In the genomic region with DNA sequence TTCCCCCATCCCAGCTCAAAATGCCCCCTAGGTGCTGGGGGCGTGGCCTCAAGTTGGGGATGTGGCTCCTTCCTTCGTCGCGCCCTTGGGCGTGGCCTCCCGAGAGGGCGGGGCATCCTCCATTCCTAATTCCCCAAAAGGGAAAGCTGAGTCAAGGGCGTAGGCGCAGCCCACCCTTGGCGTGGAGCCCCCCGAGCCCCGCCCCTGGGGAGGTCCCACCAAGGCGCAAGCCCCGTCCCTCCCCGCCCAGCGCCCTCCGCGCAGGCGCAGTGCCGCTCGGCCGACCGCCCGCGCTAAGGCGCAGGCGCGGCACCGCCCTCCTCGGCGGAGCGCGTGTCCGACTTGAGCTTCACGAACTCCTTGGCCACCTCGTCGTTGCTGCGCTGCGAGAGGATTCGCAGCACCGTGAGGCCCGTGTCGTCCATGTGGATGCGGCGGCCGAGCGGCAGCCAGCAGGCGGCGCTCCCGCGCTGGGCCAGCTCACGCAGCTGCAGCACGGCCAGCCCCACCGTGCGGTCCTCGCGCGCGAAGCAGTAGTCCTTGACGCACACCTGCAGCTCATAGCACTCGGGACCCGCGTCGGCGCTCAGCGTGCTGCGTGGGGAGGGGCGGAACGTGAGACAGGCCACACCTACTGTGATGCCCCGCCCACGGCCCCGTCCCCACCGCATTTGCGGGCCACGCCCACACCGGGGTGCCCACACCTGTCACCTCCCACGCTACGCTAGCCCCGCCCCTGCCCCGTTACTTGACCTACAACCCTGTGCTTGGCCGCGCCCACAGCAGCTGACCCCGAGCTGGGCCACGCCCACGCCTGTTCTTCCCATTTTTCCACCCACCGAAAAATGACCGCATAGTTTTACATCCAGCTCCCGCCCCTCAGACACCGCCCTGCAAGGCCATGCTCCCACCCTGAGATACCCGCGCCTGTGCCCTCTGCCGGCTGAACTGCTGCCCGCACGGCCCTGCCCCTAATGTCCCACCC, we compare ENCODE assay signal across 7 cellular contexts. TPM values are rescaled to one million over a fixed set of nuclear protein-coding genes. Genes with fewer than 3 reads are reported as not detected.
DNase-seq lines count a peak whose midpoint lies in the region; ATAC-seq and TF ChIP-seq lines count a peak whose summit lies in the region.

No MANE protein-coding gene starts in this region.

- no peaks in the 10 kb centered on the region for H3K9me3 Mint-ChIP-seq in endothelial cell (ENCODE audit: unreplicated experiment)

- ATAC-seq in GM18511 (IDR thresholded peaks at IDR 0.05; ENCODE audit: unreplicated experiment) (peak; percentile 79), HG03066 (IDR thresholded peaks at IDR 0.05; ENCODE audit: low read depth, unreplicated experiment) (peak; percentile 48)

- H3K27ac Mint-ChIP-seq in endothelial cell (ENCODE audit: unreplicated experiment) = peak overlapping the region; percentile 25

- peaks cover 13% of the 10 kb centered on the region for H3K4me1 Mint-ChIP-seq in endothelial cell (ENCODE audit: unreplicated experiment)

- H3K4me3 Mint-ChIP-seq in endothelial cell (ENCODE audit: unreplicated experiment) = peak overlapping the region; percentile 75

- peaks cover 4% of the 10 kb centered on the region for H3K36me3 Mint-ChIP-seq in endothelial cell (ENCODE audit: low read depth, unreplicated experiment)

- peaks cover 11% of the 10 kb centered on the region for H3K27me3 Mint-ChIP-seq in endothelial cell (ENCODE audit: unreplicated experiment)

- TF ChIP-seq CTCF in endothelial cell (IDR thresholded peaks at IDR 0.05; ENCODE audit: unreplicated experiment) = peak; percentile 81

- peak; percentile 54 for DNase-seq in NCI-H345 treated with DMSO at 0.1 percent for 48 hours (lab: John Stamatoyannopoulos, UW; ENCODE audit: unreplicated experiment)
- peak; percentile 91 for DNase-seq in activated CD8-positive, alpha-beta memory T cell treated with anti-CD3 and anti-CD28 coated beads for 24 hours
- DNase-seq in endothelial cell (ENCODE audit: low spot score) = peak; percentile 76
- peak; percentile 37 for DNase-seq in midbrain (lab: John Stamatoyannopoulos, UW)
- DNase-seq in stimulated activated CD8-positive, alpha-beta memory T cell treated with anti-CD3 and anti-CD28 coated beads, Interleukin-2, amount 100 ng/mL, for 48 hours (ENCODE audit: low read depth in 2 of 2) = peak; percentile 67 to 83

RNA-seq across cellular contexts. Expression of a gene that starts 50.6 kb away (rescaled TPM):
- total RNA-seq in endothelial cell (ENCODE audit: unreplicated experiment) = 257 TPM

Comparison
In these comparisons a context has a peak if more than half of its experiments do, and no peak if none do; other contexts are left out.
1. Peak in every context shown above with its lines: DNase-seq and ATAC-seq.
2. DNase-seq: peak in every context shown above with its lines; median percentile 91 in activated CD8-positive, alpha-beta memory T cell treated with anti-CD3 and anti-CD28 coated beads for 24 hours; 76 in endothelial cell; 75 in stimulated activated CD8-positive, alpha-beta memory T cell treated with anti-CD3 and anti-CD28 coated beads, Interleukin-2, amount 100 ng/mL, for 48 hours; 54 in NCI-H345 treated with DMSO at 0.1 percent for 48 hours; 37 in midbrain.